Comparison of ENCODE assay signal across 9 cellular contexts in genomic region chr5:17224858-17225436, GRCh38. TPM values are rescaled to one million over a fixed set of nuclear protein-coding genes. Genes with fewer than 3 reads are reported as not detected.
A peak's percentile ranks its signal among the peaks of the same experiment; 100 is the strongest.
DNase-seq lines count a peak whose midpoint lies in the region; ATAC-seq and TF ChIP-seq lines count a peak whose summit lies in the region.
"Had no signal": no experiment of that assay in that cellular context is flagged by ENCODE, and none has a peak within 500 bp of the region (broad histone marks: within the 10 kb centered on the region; RNA-seq: fewer than 3 reads in every experiment).

No MANE protein-coding gene starts in this region.

- H4K20me1 ChIP-seq in MM.1S (ENCODE audit: insufficient read depth, low read length): no peaks in the 10 kb centered on the region

- H3K9me3 ChIP-seq in upper lobe of right lung: no peaks in the 10 kb centered on the region
- no peaks in the 10 kb centered on the region for H3K9me3 ChIP-seq in vagina
- H3K9me3 ChIP-seq in MM.1S (replicated peaks; ENCODE audit: insufficient read depth, low read length): no peaks in the 10 kb centered on the region

- no peak for TF ChIP-seq CTCF in activated B cell treated with CpG ODN at 0.5 μM for 24 hours (IDR thresholded peaks at IDR 0.05)
- TF ChIP-seq CTCF in upper lobe of right lung (IDR thresholded peaks at IDR 0.05): no peak
- TF ChIP-seq CTCF in vagina (IDR thresholded peaks at IDR 0.05): no peak
- TF ChIP-seq CTCF in MM.1S (IDR thresholded peaks at IDR 0.05; ENCODE audit: low read length): no peak

- H3K36me3 ChIP-seq in upper lobe of right lung: no peaks in the 10 kb centered on the region
- no peaks in the 10 kb centered on the region for H3K36me3 ChIP-seq in vagina
- no peaks in the 10 kb centered on the region for H3K36me3 ChIP-seq in MM.1S (replicated peaks; ENCODE audit: insufficient read depth, low read length)

- H3F3A ChIP-seq in MM.1S (ENCODE audit: insufficient read depth, low read length): peaks cover 15% of the 10 kb centered on the region

- H3K27ac ChIP-seq in upper lobe of right lung (no peak overlapping the region), vagina (no peak overlapping the region), MM.1S (ENCODE audit: low read length) (no peak overlapping the region)

- DNase-seq in activated naive CD8-positive, alpha-beta T cell treated with anti-CD3 and anti-CD28 coated beads, Interleukin-2, amount 50 U/mL, for 24 hours: no peak
- no peak for DNase-seq in activated naive CD8-positive, alpha-beta T cell treated with anti-CD3 and anti-CD28 coated beads for 36 hours
- no peak for DNase-seq in activated B cell treated with CpG ODN at 0.5 μM for 24 hours
- DNase-seq in upper lobe of right lung: no peak
- DNase-seq in vagina (ENCODE audit: extremely low spot score in 2 of 2): no peak
- DNase-seq in NCI-H345 treated with DMSO at 0.1 percent for 48 hours (lab: John Stamatoyannopoulos, UW; ENCODE audit: unreplicated experiment): no peak
- no peak for DNase-seq in MM.1S
- DNase-seq: NCI-H2081 treated with DMSO at 0.1 percent for 48 hours had no signal

- no peak overlapping the region for H3K4me3 Mint-ChIP-seq in activated naive CD8-positive, alpha-beta T cell treated with anti-CD3 and anti-CD28 coated beads, Interleukin-2, amount 50 U/mL, for 24 hours
- H3K4me3 Mint-ChIP-seq in activated naive CD8-positive, alpha-beta T cell treated with anti-CD3 and anti-CD28 coated beads for 36 hours: no peak overlapping the region
- peak overlapping the region; percentile 73 for H3K4me3 Mint-ChIP-seq in activated B cell treated with CpG ODN at 0.5 μM for 24 hours

- H3K27me3 ChIP-seq in upper lobe of right lung (no peaks in the 10 kb centered on the region), vagina (no peaks in the 10 kb centered on the region), MM.1S (replicated peaks; ENCODE audit: insufficient read depth, low read length) (no peaks in the 10 kb centered on the region)

- no peaks in the 10 kb centered on the region for H3K9me2 ChIP-seq in MM.1S (replicated peaks; ENCODE audit: insufficient read depth, low read length)

- H3K27ac Mint-ChIP-seq in activated naive CD8-positive, alpha-beta T cell treated with anti-CD3 and anti-CD28 coated beads, Interleukin-2, amount 50 U/mL, for 24 hours: no peak overlapping the region
- no peak overlapping the region for H3K27ac Mint-ChIP-seq in activated naive CD8-positive, alpha-beta T cell treated with anti-CD3 and anti-CD28 coated beads for 36 hours
- H3K27ac Mint-ChIP-seq in activated B cell treated with CpG ODN at 0.5 μM for 24 hours: peak overlapping the region; percentile 90

- H3K9me3 Mint-ChIP-seq in activated naive CD8-positive, alpha-beta T cell treated with anti-CD3 and anti-CD28 coated beads, Interleukin-2, amount 50 U/mL, for 24 hours: no peaks in the 10 kb centered on the region
- H3K9me3 Mint-ChIP-seq in activated naive CD8-positive, alpha-beta T cell treated with anti-CD3 and anti-CD28 coated beads for 36 hours: no peaks in the 10 kb centered on the region
- no peaks in the 10 kb centered on the region for H3K9me3 Mint-ChIP-seq in activated B cell treated with CpG ODN at 0.5 μM for 24 hours

- peaks cover 8% of the 10 kb centered on the region for H3K4me1 Mint-ChIP-seq in activated naive CD8-positive, alpha-beta T cell treated with anti-CD3 and anti-CD28 coated beads, Interleukin-2, amount 50 U/mL, for 24 hours
- H3K4me1 Mint-ChIP-seq in activated naive CD8-positive, alpha-beta T cell treated with anti-CD3 and anti-CD28 coated beads for 36 hours: peaks cover 7% of the 10 kb centered on the region
- peaks cover 96% of the 10 kb centered on the region for H3K4me1 Mint-ChIP-seq in activated B cell treated with CpG ODN at 0.5 μM for 24 hours

- CTCF ChIA-PET in activated B cell treated with CpG ODN at 0.5 μM for 24 hours (lab: Charles Lee): interaction anchor here (1.5 to 2.3 kb wide), 2 partner anchors 9 to 33 kb away, joined by 5 to 13 read pairs; no protein-coding TSS in a partner anchor

- intact Hi-C loops in activated B cell treated with CpG ODN at 0.5 μM for 24 hours (cut with micrococcal nuclease) (loop anchor here (1.0 to 2.0 kb wide), 6 partner anchors 8 to 57 kb away; partner anchors contain the start of gene BASP1), upper lobe of right lung (cut with DNase I) (no loop called here), vagina (cut with DNase I) (no loop called here)

- no peak overlapping the region for H3K4me3 ChIP-seq in upper lobe of right lung
- H3K4me3 ChIP-seq in vagina: no peak overlapping the region
- no peak overlapping the region for H3K4me3 ChIP-seq in MM.1S (ENCODE audit: low read length)

- H3K4me1 ChIP-seq in upper lobe of right lung (no peaks in the 10 kb centered on the region), vagina (peaks cover 31% of the 10 kb centered on the region), MM.1S (ENCODE audit: low read length) (peaks cover 27% of the 10 kb centered on the region)

- POLR2A ChIA-PET in activated B cell treated with CpG ODN at 0.5 μM for 24 hours (lab: Charles Lee): interaction anchor here (0.7 to 5.9 kb wide), 17 partner anchors 9 to 447 kb away, joined by 3 to 77 read pairs (median 5); partner anchors contain the start of genes BASP1 and MYO10

- no peak for TF ChIP-seq POLR2A in vagina (IDR thresholded peaks at IDR 0.05)

- ATAC-seq in activated naive CD8-positive, alpha-beta T cell treated with anti-CD3 and anti-CD28 coated beads, Interleukin-2, amount 50 U/mL, for 24 hours: peak; percentile 63
- peak; percentile 65 for ATAC-seq in HG03039 (IDR thresholded peaks at IDR 0.05; ENCODE audit: unreplicated experiment)
- peak; percentile 85 for ATAC-seq in activated B cell treated with CpG ODN at 0.5 μM for 24 hours (ENCODE audit: low read depth)
- ATAC-seq in upper lobe of right lung: peak; percentile 23

- no peak overlapping the region for H2AFZ ChIP-seq in MM.1S (ENCODE audit: low read length)

- H3K36me3 Mint-ChIP-seq in activated naive CD8-positive, alpha-beta T cell treated with anti-CD3 and anti-CD28 coated beads, Interleukin-2, amount 50 U/mL, for 24 hours (ENCODE audit: low read depth): peaks cover 3% of the 10 kb centered on the region
- H3K36me3 Mint-ChIP-seq in activated naive CD8-positive, alpha-beta T cell treated with anti-CD3 and anti-CD28 coated beads for 36 hours: no peaks in the 10 kb centered on the region
- peaks cover 67% of the 10 kb centered on the region for H3K36me3 Mint-ChIP-seq in activated B cell treated with CpG ODN at 0.5 μM for 24 hours (ENCODE audit: low read depth)

- H3K79me2 ChIP-seq in MM.1S (ENCODE audit: low read length): peaks cover 93% of the 10 kb centered on the region

- no peak overlapping the region for H3K4me2 ChIP-seq in MM.1S (ENCODE audit: low read depth, low read length)

- no peak overlapping the region for H3K9ac ChIP-seq in MM.1S (ENCODE audit: low read length)

- peaks cover 10% of the 10 kb centered on the region for H3K27me3 Mint-ChIP-seq in activated naive CD8-positive, alpha-beta T cell treated with anti-CD3 and anti-CD28 coated beads, Interleukin-2, amount 50 U/mL, for 24 hours
- peaks cover 35% of the 10 kb centered on the region for H3K27me3 Mint-ChIP-seq in activated naive CD8-positive, alpha-beta T cell treated with anti-CD3 and anti-CD28 coated beads for 36 hours
- no peaks in the 10 kb centered on the region for H3K27me3 Mint-ChIP-seq in activated B cell treated with CpG ODN at 0.5 μM for 24 hours

RNA-seq across cellular contexts. Expression of gene BASP1, which starts 7.5 kb away (rescaled TPM):
- under 1 TPM; 0.66 to 0.85 TPM for total RNA-seq in activated naive CD8-positive, alpha-beta T cell treated with anti-CD3 and anti-CD28 coated beads for 36 hours
- total RNA-seq in activated B cell treated with CpG ODN at 0.5 μM for 24 hours: 316 and 318 TPM in 2 replicates
- total RNA-seq in upper lobe of right lung: 31.1 TPM
- 46.4 TPM for total RNA-seq in vagina

Comparison
In these comparisons a context has a peak if more than half of its experiments do, and no peak if none do; other contexts are left out.
1. ATAC-seq: peak in every context shown above with its lines; median percentile 85 in activated B cell treated with CpG ODN at 0.5 μM for 24 hours; 65 in HG03039; 63 in activated naive CD8-positive, alpha-beta T cell treated with anti-CD3 and anti-CD28 coated beads, Interleukin-2, amount 50 U/mL, for 24 hours; 23 in upper lobe of right lung.
2. RNA of gene BASP1, which starts 7.5 kb away (total RNA-seq): 316 to 318 TPM in activated B cell treated with CpG ODN at 0.5 μM for 24 hours, 46.4 TPM in vagina (single experiment) and 31.1 TPM in upper lobe of right lung (single experiment); 0.66 to 0.85 TPM in activated naive CD8-positive, alpha-beta T cell treated with anti-CD3 and anti-CD28 coated beads for 36 hours; every median in the first group is over 10 times any median in the second.